In genomic region chr22:46233231-46233630, GRCh38 we compare ENCODE assay signal across 8 cellular contexts. TPM values are rescaled to one million over a fixed set of nuclear protein-coding genes. Genes with fewer than 3 reads are reported as not detected.
DNase-seq lines count a peak whose midpoint lies in the region; ATAC-seq and TF ChIP-seq lines count a peak whose summit lies in the region.

No MANE protein-coding gene starts in this region.

- no peaks in the 10 kb centered on the region; the same call in 1 of the 2 replicates for H3K4me1 ChIP-seq in Panc1 (ENCODE audit: control insufficient read depth, insufficient read depth, low read length)
- no peaks in the 10 kb centered on the region for H3K4me1 ChIP-seq in Peyer's patch

- CTCF ChIA-PET in Panc1 (lab: Charles Lee) = no interaction called here
- CTCF ChIA-PET in activated naive CD4-positive, alpha-beta T cell treated with anti-CD3 and anti-CD28 coated beads for 36 hours (lab: Charles Lee) = no interaction called here

- H3K27me3 Mint-ChIP-seq in osteocyte (ENCODE audit: unreplicated experiment) (no peaks in the 10 kb centered on the region), endothelial cell (ENCODE audit: unreplicated experiment) (no peaks in the 10 kb centered on the region)
- no peaks in the 10 kb centered on the region for H3K27me3 Mint-ChIP-seq in activated naive CD4-positive, alpha-beta T cell treated with anti-CD3 and anti-CD28 coated beads for 36 hours (ENCODE audit: low read depth)

- no TSS peak for BruUV-seq in Panc1 (replicated peaks; lab: Mats Ljungman, UMichigan)

- in situ Hi-C loops in Panc1 (cut with HindIII; ENCODE audit: low pct_unique_long_range_greater_than_20kb, low sequenced_read_pairs) = no loop called here
- in situ Hi-C loops in GM13976 (cut with MboI; ENCODE audit: low sequenced_read_pairs, unreplicated experiment) = no loop called here

- H3K4me3 Mint-ChIP-seq in osteocyte (ENCODE audit: unreplicated experiment) = peak overlapping the region; percentile 14
- H3K4me3 Mint-ChIP-seq in activated naive CD4-positive, alpha-beta T cell treated with anti-CD3 and anti-CD28 coated beads for 36 hours = no peak overlapping the region
- no peak overlapping the region for H3K4me3 Mint-ChIP-seq in endothelial cell (ENCODE audit: unreplicated experiment)

- H3K27me3 ChIP-seq in Panc1 (ENCODE audit: control insufficient read depth, insufficient read depth, low read length) (no peaks in the 10 kb centered on the region), Peyer's patch (no peaks in the 10 kb centered on the region)

- H3K9me3 ChIP-seq in Panc1 (ENCODE audit: control insufficient read depth, insufficient read depth, low read depth, low read length) (no peaks in the 10 kb centered on the region), Peyer's patch (no peaks in the 10 kb centered on the region)

- no peak for TF ChIP-seq POLR2A in Peyer's patch (IDR thresholded peaks at IDR 0.05)

- H3K27ac ChIP-seq in Panc1 (ENCODE audit: low read length) (no peak overlapping the region), Peyer's patch (no peak overlapping the region)

- POLR2A ChIA-PET in Panc1 (lab: Charles Lee) = no interaction called here

- H3K9me3 Mint-ChIP-seq in osteocyte (ENCODE audit: unreplicated experiment) (no peaks in the 10 kb centered on the region), endothelial cell (ENCODE audit: unreplicated experiment) (no peaks in the 10 kb centered on the region)
- no peaks in the 10 kb centered on the region for H3K9me3 Mint-ChIP-seq in activated naive CD4-positive, alpha-beta T cell treated with anti-CD3 and anti-CD28 coated beads for 36 hours

- intact Hi-C loops in Panc1 (cut with micrococcal nuclease; ENCODE audit: unreplicated experiment) = no loop called here
- intact Hi-C loops in activated naive CD4-positive, alpha-beta T cell treated with anti-CD3 and anti-CD28 coated beads for 36 hours (cut with micrococcal nuclease) = no loop called here

- H3K36me3 ChIP-seq in Panc1 (ENCODE audit: control insufficient read depth, insufficient read depth, low read length) (no peaks in the 10 kb centered on the region), Peyer's patch (peaks cover 0 to 68% (median 0%) of the 10 kb centered on the region in 3 donors)

- H3K36me3 Mint-ChIP-seq in osteocyte (ENCODE audit: unreplicated experiment) = peaks cover 21% of the 10 kb centered on the region
- peaks cover 4% of the 10 kb centered on the region for H3K36me3 Mint-ChIP-seq in activated naive CD4-positive, alpha-beta T cell treated with anti-CD3 and anti-CD28 coated beads for 36 hours (ENCODE audit: low read depth)
- H3K36me3 Mint-ChIP-seq in endothelial cell (ENCODE audit: low read depth, unreplicated experiment) = peaks cover 5% of the 10 kb centered on the region

- TF ChIP-seq CTCF in Panc1 (IDR thresholded peaks at IDR 0.05) = no peak
- TF ChIP-seq CTCF in fibroblast of mammary gland (conservative IDR thresholded peaks at IDR 0.05; ENCODE audit: control insufficient read depth, insufficient read depth, low read depth, low read length) = no peak
- no peak for TF ChIP-seq CTCF in osteocyte (IDR thresholded peaks at IDR 0.05)
- no peak for TF ChIP-seq CTCF in GM13976 (IDR thresholded peaks at IDR 0.05; ENCODE audit: borderline replicate concordance, control extremely low read depth, extremely low read depth, insufficient read depth, missing control alignments)
- TF ChIP-seq CTCF in Peyer's patch (IDR thresholded peaks at IDR 0.05) = no peak
- TF ChIP-seq CTCF in endothelial cell (IDR thresholded peaks at IDR 0.05; ENCODE audit: unreplicated experiment) = no peak

- no peak overlapping the region for H3K4me3 ChIP-seq in Panc1 (ENCODE audit: low read depth in 2 of 2, low read length in 2 of 2)
- no peak overlapping the region for H3K4me3 ChIP-seq in fibroblast of mammary gland (ENCODE audit: control insufficient read depth, low read depth, low read length)
- no peak overlapping the region for H3K4me3 ChIP-seq in Peyer's patch

- H3K4me1 Mint-ChIP-seq in osteocyte (ENCODE audit: unreplicated experiment) (peaks cover 16% of the 10 kb centered on the region), endothelial cell (ENCODE audit: unreplicated experiment) (no peaks in the 10 kb centered on the region)
- H3K4me1 Mint-ChIP-seq in activated naive CD4-positive, alpha-beta T cell treated with anti-CD3 and anti-CD28 coated beads for 36 hours (ENCODE audit: low read depth) = no peaks in the 10 kb centered on the region

- ATAC-seq in Panc1 = peak; percentile 98

- H3K27ac Mint-ChIP-seq in osteocyte (ENCODE audit: unreplicated experiment) (peak overlapping the region; percentile 70), endothelial cell (ENCODE audit: unreplicated experiment) (no peak overlapping the region)
- no peak overlapping the region for H3K27ac Mint-ChIP-seq in activated naive CD4-positive, alpha-beta T cell treated with anti-CD3 and anti-CD28 coated beads for 36 hours

- peak; percentile 77 for DNase-seq in Daoy (ENCODE audit: low read depth)
- DNase-seq in Panc1 (ENCODE audit: low read depth, low spot score) = peak; percentile 18
- peak; percentile 47 for DNase-seq in fibroblast of mammary gland (ENCODE audit: low read depth)
- peak; percentile 92 for DNase-seq in osteocyte (ENCODE audit: extremely low spot score, unreplicated experiment)
- DNase-seq in GM13976 (ENCODE audit: low spot score) = no peak
- DNase-seq in activated naive CD4-positive, alpha-beta T cell treated with anti-CD3 and anti-CD28 coated beads for 36 hours = no peak
- no peak for DNase-seq in Peyer's patch
- no peak for DNase-seq in endothelial cell (ENCODE audit: low spot score)

RNA-seq across cellular contexts. Expression of gene CDPF1, which starts 16.9 kb away (rescaled TPM):
- total RNA-seq in Daoy (2014; rRNA removed; shearing (Covaris generic)) = 14.3 and 19.9 TPM in 2 replicates
- 11.2 TPM for total RNA-seq in Panc1 (2021; ENCODE audit: unreplicated experiment)
- 12.5 TPM for polyA plus RNA-seq in Panc1 (2012; ENCODE audit: insufficient read length)
- 8.1 and 11.1 TPM in 2 replicates for total RNA-seq in osteocyte
- total RNA-seq in activated naive CD4-positive, alpha-beta T cell treated with anti-CD3 and anti-CD28 coated beads for 36 hours = 1 to 10 TPM; 6.9 to 8.0 TPM
- total RNA-seq in Peyer's patch = 10 to 100 TPM in 3 of 4 donors, 1 to 10 TPM in 1; 7.0 to 23.9 (median 12.1) TPM
- total RNA-seq in endothelial cell (ENCODE audit: unreplicated experiment) = 8.5 TPM

RNA-seq across cellular contexts. Expression of gene PKDREJ, which starts 29.9 kb away (rescaled TPM):
- not detected in 2 replicates for total RNA-seq in Daoy (2014; rRNA removed; shearing (Covaris generic))
- total RNA-seq in Panc1 (2021; ENCODE audit: unreplicated experiment) (not detected), osteocyte (0.05 TPM in 1 of 2 replicates, not detected in the other), Peyer's patch (1 to 10 TPM in 1 of 4 donors, under 1 TPM in 2, not detected in 1; 0.13 to 1.3 (median 0.35) TPM), endothelial cell (ENCODE audit: unreplicated experiment) (not detected)
- polyA plus RNA-seq in Panc1 (2012; ENCODE audit: insufficient read length) = not detected
- total RNA-seq in activated naive CD4-positive, alpha-beta T cell treated with anti-CD3 and anti-CD28 coated beads for 36 hours = not detected

RNA-seq across cellular contexts. Expression of gene TTC38, which starts 34.6 kb away (rescaled TPM):
- total RNA-seq in Daoy (2014; rRNA removed; shearing (Covaris generic)) = 26.2 and 30.6 TPM in 2 replicates
- total RNA-seq in Panc1 (2021; ENCODE audit: unreplicated experiment) = 14.0 TPM
- polyA plus RNA-seq in Panc1 (2012; ENCODE audit: insufficient read length) = 28.1 TPM
- 26.2 and 28.1 TPM in 2 replicates for total RNA-seq in osteocyte
- total RNA-seq in activated naive CD4-positive, alpha-beta T cell treated with anti-CD3 and anti-CD28 coated beads for 36 hours = 1 to 10 TPM; 6.1 to 7.2 TPM
- 100 to 1,000 TPM; 173 to 606 (median 587) TPM for total RNA-seq in Peyer's patch
- total RNA-seq in endothelial cell (ENCODE audit: unreplicated experiment) = 24.6 TPM

Comparison
In these comparisons a context has a peak if more than half of its experiments do, and no peak if none do; other contexts are left out.
1. DNase-seq: peak in Daoy (single experiment), Panc1 (single experiment), fibroblast of mammary gland (single experiment) and osteocyte (single experiment); none in GM13976 (single experiment), activated naive CD4-positive, alpha-beta T cell treated with anti-CD3 and anti-CD28 coated beads for 36 hours (single experiment), Peyer's patch (0 of 3) and endothelial cell (single experiment).